In genomic region chr5:150000261-150000989, GRCh38 we compare ENCODE assay signal across 8 cellular contexts. TPM values are rescaled to one million over a fixed set of nuclear protein-coding genes. Genes with fewer than 3 reads are reported as not detected.
DNase-seq lines count a peak whose midpoint lies in the region; ATAC-seq and TF ChIP-seq lines count a peak whose summit lies in the region.

TSS of gene HMGXB3 (plus strand) at chr5:150000739. CDS start at chr5:150004853, 4,114 bp downstream.
TSS of gene TIGD6 (minus strand) at chr5:150000654. CDS start at chr5:149996348, 4,306 bp downstream.

- H3K4me3 Mint-ChIP-seq in CD14-positive monocyte = peak within 1 kb of the TSS; percentile 88 to 96
- peak within 1 kb of the TSS; percentile 93 for H3K4me3 Mint-ChIP-seq in dendritic cell treated with granulocyte-macrophage colony-stimulating factor and Interleukin-4, amounts not matched to agents 40 ng/mL and 50 ng/mL, for 4 days

- WGBS in liver = under 1% methylated on average over 72 of the region's 72 CpGs

- H3K27me3 Mint-ChIP-seq in CD14-positive monocyte (ENCODE audit: low read depth in 3 of 3) = no peaks in the 10 kb centered on the region
- H3K27me3 Mint-ChIP-seq in dendritic cell treated with granulocyte-macrophage colony-stimulating factor and Interleukin-4, amounts not matched to agents 40 ng/mL and 50 ng/mL, for 4 days = no peaks in the 10 kb centered on the region

- H3K36me3 Mint-ChIP-seq in CD14-positive monocyte = peaks cover 26 to 30% of the 10 kb centered on the region in 2 donors
- peaks cover 55% of the 10 kb centered on the region for H3K36me3 Mint-ChIP-seq in dendritic cell treated with granulocyte-macrophage colony-stimulating factor and Interleukin-4, amounts not matched to agents 40 ng/mL and 50 ng/mL, for 4 days (ENCODE audit: low read depth)

- H3K9me3 Mint-ChIP-seq in CD14-positive monocyte = peaks cover 0 to 2% (median 0%) of the 10 kb centered on the region in 7 donors
- H3K9me3 Mint-ChIP-seq in dendritic cell treated with granulocyte-macrophage colony-stimulating factor and Interleukin-4, amounts not matched to agents 40 ng/mL and 50 ng/mL, for 4 days = no peaks in the 10 kb centered on the region

- H3K36me3 ChIP-seq in liver (ENCODE audit: control insufficient read depth in 4 of 4, insufficient read depth in 3 of 4, low read depth in 1 of 4, low read length in 3 of 4) = peaks cover 1 to 10% (median 8%) of the 10 kb centered on the region in 4 donors

- peak within 1 kb of the TSS; percentile 77 to 86 for H3K27ac ChIP-seq in liver (ENCODE audit: low read depth in 1 of 2, low read length in 2 of 2)

- H3K27ac Mint-ChIP-seq in CD14-positive monocyte = peak within 1 kb of the TSS; percentile 88 to 96 (median 94)
- peak within 1 kb of the TSS; percentile 96 for H3K27ac Mint-ChIP-seq in dendritic cell treated with granulocyte-macrophage colony-stimulating factor and Interleukin-4, amounts not matched to agents 40 ng/mL and 50 ng/mL, for 4 days

- peaks cover 31% of the 10 kb centered on the region for H3K4me1 Mint-ChIP-seq in CD14-positive monocyte
- peaks cover 68% of the 10 kb centered on the region for H3K4me1 Mint-ChIP-seq in dendritic cell treated with granulocyte-macrophage colony-stimulating factor and Interleukin-4, amounts not matched to agents 40 ng/mL and 50 ng/mL, for 4 days (ENCODE audit: low read depth)

- intact Hi-C loops in CD14-positive monocyte (cut with micrococcal nuclease) = loop anchor here in 1 of 2 donors (5.0 kb wide), 1 partner anchor 38 kb away; the partner anchor contains the start of gene SLC26A2
- intact Hi-C loops in dendritic cell treated with granulocyte-macrophage colony-stimulating factor and Interleukin-4, amounts not matched to agents 40 ng/mL and 50 ng/mL, for 4 days (cut with micrococcal nuclease) = loop anchor here (2.0 to 5.0 kb wide), 3 partner anchors 40 to 122 kb away; partner anchors contain the start of gene SLC26A2

- H3K4me3 ChIP-seq in liver (ENCODE audit: low read depth in 1 of 3, low read length in 3 of 3) = peak within 1 kb of the TSS; percentile 63 to 94 (median 90)

- DNase-seq in CD14-positive monocyte (ENCODE audit: low spot score) (peak; percentile 90), NCI-H69 (lab: John Stamatoyannopoulos, UW) (peak; percentile 97)
- DNase-seq in activated CD4-positive, alpha-beta T cell treated with anti-CD3 and anti-CD28 coated beads, Interleukin-2, amount 50 U/mL, for 24 hours (ENCODE audit: low read depth in 1 of 2, low spot score in 1 of 2) = peak; percentile 77 to 85
- peak; percentile 88 for DNase-seq in stimulated activated CD4-positive, alpha-beta T cell treated with anti-CD3 and anti-CD28 coated beads, Interleukin-4, amount 100 ng/mL, for 1 hour

- ATAC-seq in GM19372 (IDR thresholded peaks at IDR 0.05; ENCODE audit: low read depth, unreplicated experiment) (peak; percentile 89), HG03521 (IDR thresholded peaks at IDR 0.05; ENCODE audit: unreplicated experiment) (peak; percentile 82)

- no peaks in the 10 kb centered on the region for H3K9me3 ChIP-seq in liver (ENCODE audit: control insufficient read depth in 4 of 4, low read length in 3 of 4)

- TF ChIP-seq CTCF in CD14-positive monocyte (IDR thresholded peaks at IDR 0.05) (no peak), liver (IDR thresholded peaks at IDR 0.05; ENCODE audit: low read depth, low read length, missing input control) (no peak)

- no peak for TF ChIP-seq RAD21 in liver (IDR thresholded peaks at IDR 0.05)

- no peaks in the 10 kb centered on the region for H3K27me3 ChIP-seq in liver (ENCODE audit: control insufficient read depth in 4 of 4, insufficient read depth in 4 of 4, low read length in 3 of 4)

- peaks cover 0 to 27% (median 20%) of the 10 kb centered on the region in 4 donors for H3K4me1 ChIP-seq in liver (ENCODE audit: control insufficient read depth in 4 of 4, insufficient read depth in 4 of 4, low read length in 3 of 4)

- peak within 1 kb of the TSS; percentile 87 to 92 for H3K9ac ChIP-seq in liver (ENCODE audit: low read depth in 1 of 2, low read length in 2 of 2)

TF ChIP-seq in liver, 16 proteins besides CTCF, POLR2A, EP300 and RAD21:
- peak; percentile 79 for TF ChIP-seq REST (IDR thresholded peaks at IDR 0.05)
- TF ChIP-seq RXRA (IDR thresholded peaks at IDR 0.05) = peak; percentile 44 to 72
- TF ChIP-seq NR2F2 (IDR thresholded peaks at IDR 0.05) = no peak
- TF ChIP-seq JUND (IDR thresholded peaks at IDR 0.05) = no peak
- TF ChIP-seq SP1 (IDR thresholded peaks at IDR 0.05) = peak; percentile 60
- TF ChIP-seq FOXA1 (IDR thresholded peaks at IDR 0.05) = no peak
- TF ChIP-seq YY1 (IDR thresholded peaks at IDR 0.05) = peak; percentile 79
- TF ChIP-seq HNF4A (conservative IDR thresholded peaks at IDR 0.05) = peak in 1 of 2 donors; percentile 26
- TF ChIP-seq GABPA (IDR thresholded peaks at IDR 0.05 in 1 of 2, conservative IDR thresholded peaks at IDR 0.05 in 1 of 2) = peak; percentile 84 to 96
- no peak for TF ChIP-seq MAX (IDR thresholded peaks at IDR 0.05)
- no peak for TF ChIP-seq ATF3 (IDR thresholded peaks at IDR 0.05)
- TF ChIP-seq HNF4G (IDR thresholded peaks at IDR 0.05) = no peak
- TF ChIP-seq FOXA2 (IDR thresholded peaks at IDR 0.05) = no peak
- no peak for TF ChIP-seq ZBTB33 (IDR thresholded peaks at IDR 0.05)
- TF ChIP-seq EGR1 (IDR thresholded peaks at IDR 0.05; ENCODE audit: low read depth in 2 of 2) = no peak
- peak; percentile 58 for TF ChIP-seq TAF1 (conservative IDR thresholded peaks at IDR 0.05)

RNA-seq across cellular contexts. Expression of gene HMGXB3, which starts in this region (rescaled TPM):
- polyA plus RNA-seq in CD14-positive monocyte = 1 to 10 TPM; 3.1 to 6.2 TPM
- total RNA-seq in liver = 10 to 100 TPM; 12.5 to 22.9 TPM
- 1 to 10 TPM; 2.7 to 9.4 TPM for polyA plus RNA-seq in liver

RNA-seq across cellular contexts. Expression of gene TIGD6, which starts in this region (rescaled TPM):
- polyA plus RNA-seq in CD14-positive monocyte (1 to 10 TPM in 1 of 2 donors, under 1 TPM in 1; 0.88 to 2.5 TPM), liver (1 to 10 TPM; 1.3 to 1.8 TPM)
- 1 to 10 TPM; 2.4 to 2.9 TPM for total RNA-seq in liver

Comparison
In these comparisons a context has a peak if more than half of its experiments do, and no peak if none do; other contexts are left out.
1. Peak in every context shown above with its lines: DNase-seq, ATAC-seq, H3K4me3 ChIP-seq and H3K27ac ChIP-seq.